8 cellular contexts compared by ENCODE assay signal in the genomic region with DNA sequence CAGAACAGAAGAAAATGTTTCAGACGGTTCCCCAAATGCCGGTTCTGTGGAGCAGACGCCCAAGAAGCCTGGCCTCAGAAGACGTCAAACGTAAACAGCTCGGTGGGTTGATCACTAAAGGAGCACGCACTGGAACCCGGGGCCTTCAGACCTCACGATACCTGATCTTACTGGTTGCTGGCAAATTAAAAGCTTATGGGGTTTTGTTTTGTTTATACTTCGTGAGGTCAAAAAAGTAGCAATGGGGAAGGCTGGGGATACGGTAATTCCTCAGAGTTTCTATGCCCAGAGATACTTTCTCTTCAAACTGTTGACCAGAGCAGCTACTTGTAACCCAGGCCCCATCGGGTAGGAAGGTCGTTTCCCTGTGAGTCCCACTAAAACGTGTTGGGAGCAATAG. TPM values are rescaled to one million over a fixed set of nuclear protein-coding genes. Genes with fewer than 3 reads are reported as not detected.
A peak's percentile ranks its signal among the peaks of the same experiment; 100 is the strongest.
DNase-seq lines count a peak whose midpoint lies in the region; ATAC-seq, FAIRE-seq and TF ChIP-seq lines count a peak whose summit lies in the region.

No MANE protein-coding gene starts in this region.

- H3K4me3 Mint-ChIP-seq in activated naive CD4-positive, alpha-beta T cell treated with anti-CD3 and anti-CD28 coated beads for 36 hours, result peak overlapping the region; percentile 98
- H3K4me3 Mint-ChIP-seq in effector memory CD8-positive, alpha-beta T cell, result peak overlapping the region; percentile 99
- H3K4me3 Mint-ChIP-seq in nephron, result peak overlapping the region; percentile 93 to 97 (median 96)

- TF ChIP-seq CTCF in nephron (IDR thresholded peaks at IDR 0.05; ENCODE audit: unreplicated experiment in 3 of 3), result no peak

- peak overlapping the region; percentile 98 for H3K27ac Mint-ChIP-seq in activated naive CD4-positive, alpha-beta T cell treated with anti-CD3 and anti-CD28 coated beads for 36 hours
- H3K27ac Mint-ChIP-seq in effector memory CD8-positive, alpha-beta T cell, result peak overlapping the region; percentile 100
- peak overlapping the region; percentile 59 to 96 (median 69) for H3K27ac Mint-ChIP-seq in nephron

- H3K36me3 Mint-ChIP-seq in activated naive CD4-positive, alpha-beta T cell treated with anti-CD3 and anti-CD28 coated beads for 36 hours (ENCODE audit: low read depth), result peaks cover 52% of the 10 kb centered on the region
- H3K36me3 Mint-ChIP-seq in effector memory CD8-positive, alpha-beta T cell (ENCODE audit: insufficient read depth), result peaks cover 96% of the 10 kb centered on the region
- H3K36me3 Mint-ChIP-seq in nephron (ENCODE audit: low read depth), result peaks cover 34% of the 10 kb centered on the region

- no peaks in the 10 kb centered on the region for H3K9me3 Mint-ChIP-seq in activated naive CD4-positive, alpha-beta T cell treated with anti-CD3 and anti-CD28 coated beads for 36 hours
- H3K9me3 Mint-ChIP-seq in effector memory CD8-positive, alpha-beta T cell, result no peaks in the 10 kb centered on the region
- H3K9me3 Mint-ChIP-seq in nephron, result no peaks in the 10 kb centered on the region

- no peak for ATAC-seq in effector memory CD8-positive, alpha-beta T cell (replicated peaks)
- ATAC-seq in GM18502 (IDR thresholded peaks at IDR 0.05; ENCODE audit: poor library complexity, unreplicated experiment), result no peak

- FAIRE-seq in frontal cortex (lab: Jason Lieb, UNC), result no peak

- peak; percentile 40 for DNase-seq in activated naive CD4-positive, alpha-beta T cell treated with anti-CD3 and anti-CD28 coated beads for 36 hours
- DNase-seq in activated naive CD4-positive, alpha-beta T cell (lab: John Stamatoyannopoulos, UW), result no peak
- DNase-seq in RKO (ENCODE audit: low spot score) (peak; percentile 63), frontal cortex (ENCODE audit: low spot score in 2 of 2) (no peak), COR-L47 (lab: John Stamatoyannopoulos, UW) (no peak)
- DNase-seq in effector memory CD8-positive, alpha-beta T cell, result no peak

- H3K27me3 Mint-ChIP-seq in activated naive CD4-positive, alpha-beta T cell treated with anti-CD3 and anti-CD28 coated beads for 36 hours (ENCODE audit: low read depth), result no peaks in the 10 kb centered on the region
- no peaks in the 10 kb centered on the region for H3K27me3 Mint-ChIP-seq in effector memory CD8-positive, alpha-beta T cell
- peaks cover 55% of the 10 kb centered on the region for H3K27me3 Mint-ChIP-seq in nephron (ENCODE audit: low read depth)

- CTCF ChIA-PET in activated naive CD4-positive, alpha-beta T cell treated with anti-CD3 and anti-CD28 coated beads for 36 hours (lab: Charles Lee), result interaction anchor here (0.8 to 1.5 kb wide), 3 partner anchors 18 to 73 kb away, joined by 3 to 7 read pairs (median 3); no protein-coding TSS in a partner anchor

- intact Hi-C loops in activated naive CD4-positive, alpha-beta T cell treated with anti-CD3 and anti-CD28 coated beads for 36 hours (cut with micrococcal nuclease), result loop anchor here (5.0 kb wide), 1 partner anchor 237 kb away; no protein-coding TSS in a partner anchor

- H3K4me1 Mint-ChIP-seq in activated naive CD4-positive, alpha-beta T cell treated with anti-CD3 and anti-CD28 coated beads for 36 hours (ENCODE audit: low read depth), result peaks cover 46% of the 10 kb centered on the region
- peaks cover 37 to 59% of the 10 kb centered on the region in 2 donors for H3K4me1 Mint-ChIP-seq in effector memory CD8-positive, alpha-beta T cell (ENCODE audit: low read depth in 2 of 2)
- peaks cover 54% of the 10 kb centered on the region for H3K4me1 Mint-ChIP-seq in nephron

RNA-seq across cellular contexts. Expression of gene CDKN1B, which starts 1.7 kb away (rescaled TPM):
- total RNA-seq in activated naive CD4-positive, alpha-beta T cell treated with anti-CD3 and anti-CD28 coated beads for 36 hours, result 10 to 100 TPM; 35.9 to 39.1 TPM
- total RNA-seq in frontal cortex, result 151 TPM

RNA-seq across cellular contexts. Expression of gene GPR19, which starts 22.9 kb away (rescaled TPM):
- 10 to 100 TPM; 17.1 to 18.5 TPM for total RNA-seq in activated naive CD4-positive, alpha-beta T cell treated with anti-CD3 and anti-CD28 coated beads for 36 hours
- 32.2 TPM for total RNA-seq in frontal cortex

Comparison
In these comparisons a context has a peak if more than half of its experiments do, and no peak if none do; other contexts are left out.
1. DNase-seq: peak in activated naive CD4-positive, alpha-beta T cell treated with anti-CD3 and anti-CD28 coated beads for 36 hours (single experiment) and RKO (single experiment); none in activated naive CD4-positive, alpha-beta T cell (0 of 4), effector memory CD8-positive, alpha-beta T cell (0 of 3), frontal cortex (0 of 2) and COR-L47 (single experiment).
2. Peak in every context shown above with its lines, with median percentiles within 50 percentile points of each other: H3K27ac Mint-ChIP-seq and H3K4me3 Mint-ChIP-seq.